ENCODE assay signal across 8 cellular contexts in genomic region chr5:147949711-147950573, GRCh38. TPM values are rescaled to one million over a fixed set of nuclear protein-coding genes. Genes with fewer than 3 reads are reported as not detected.
DNase-seq lines count a peak whose midpoint lies in the region; ATAC-seq and TF ChIP-seq lines count a peak whose summit lies in the region.

No MANE protein-coding gene starts in this region.

- ATAC-seq in HG02973 (IDR thresholded peaks at IDR 0.05; ENCODE audit: unreplicated experiment), result peak; percentile 92
- ATAC-seq in right lobe of liver, result peak; percentile 87 to 93 (median 91)
- ATAC-seq in GM19328 (IDR thresholded peaks at IDR 0.05; ENCODE audit: unreplicated experiment), result no peak

- peak; percentile 75 for TF ChIP-seq CTCF in 22Rv1 (IDR thresholded peaks at IDR 0.05)
- peak; percentile 27; the same call in 1 of the 2 replicates for TF ChIP-seq CTCF in GM12875 (IDR thresholded peaks at IDR 0.05; ENCODE audit: borderline replicate concordance, insufficient read depth, low read depth, low read length)
- TF ChIP-seq CTCF in mammary epithelial cell (conservative IDR thresholded peaks at IDR 0.05 in 1 of 2, IDR thresholded peaks at IDR 0.05 in 1 of 2; ENCODE audit: extremely low read depth in 1 of 2, insufficient read depth in 1 of 2, low read depth in 1 of 2, low read length in 2 of 2), result peak; percentile 55 to 64
- TF ChIP-seq CTCF in right lobe of liver (IDR thresholded peaks at IDR 0.05), result peak; percentile 70 to 80 (median 74)

- in situ Hi-C loops in mammary epithelial cell (cut with MboI; ENCODE audit: low sequenced_read_pairs in 2 of 2), result loop anchor here (5.0 kb wide), 1 partner anchor 157 kb away; no protein-coding TSS in a partner anchor

- 2% methylated on average over 2 of the region's 2 CpGs for WGBS in mammary epithelial cell (ENCODE audit: low coverage, missing lambda C conversion rate)
- 30% methylated on average over 2 of the region's 2 CpGs for WGBS in right lobe of liver (ENCODE audit: insufficient coverage, low coverage, low lambda C conversion rate, missing lambda C conversion rate)

- no peak overlapping the region for H3K4me2 ChIP-seq in mammary epithelial cell (ENCODE audit: insufficient read depth, low read depth, low read length)

- TF ChIP-seq POLR2A in right lobe of liver (IDR thresholded peaks at IDR 0.05), result no peak

- no peaks in the 10 kb centered on the region for H3K9me3 ChIP-seq in mammary epithelial cell (replicated peaks; ENCODE audit: insufficient read depth, low read length)
- no peaks in the 10 kb centered on the region for H3K9me3 ChIP-seq in right lobe of liver

- no peaks in the 10 kb centered on the region for H3K79me2 ChIP-seq in mammary epithelial cell (ENCODE audit: insufficient read depth, low read length)

- no peaks in the 10 kb centered on the region for H3K27me3 ChIP-seq in mammary epithelial cell (ENCODE audit: insufficient read depth, low read length)
- H3K27me3 ChIP-seq in right lobe of liver, result no peaks in the 10 kb centered on the region

- dilution Hi-C loops in mammary epithelial cell (cut with HindIII; ENCODE audit: low sequenced_read_pairs), result no loop called here

- H3K27ac ChIP-seq in 22Rv1 (no peak overlapping the region), mammary epithelial cell (ENCODE audit: insufficient read depth, low read depth, low read length) (no peak overlapping the region), right lobe of liver (no peak overlapping the region)

- intact Hi-C loops in mammary epithelial cell (cut with micrococcal nuclease) (loop anchor here (1.0 to 5.0 kb wide), 3 partner anchors 157 to 422 kb away; no protein-coding TSS in a partner anchor), right lobe of liver (cut with DNase I) (loop anchor here (10.0 kb wide), 1 partner anchor 165 kb away; no protein-coding TSS in a partner anchor)

- no peaks in the 10 kb centered on the region for H4K20me1 ChIP-seq in mammary epithelial cell (ENCODE audit: insufficient read depth, low read length)

- H3K9ac ChIP-seq in mammary epithelial cell (ENCODE audit: insufficient read depth, low read length), result no peak overlapping the region

- CTCF ChIA-PET in mammary epithelial cell (lab: Charles Lee; ENCODE audit: low non-redundant PET), result no interaction called here

- H3K4me1 ChIP-seq in mammary epithelial cell (ENCODE audit: insufficient read depth, low read length), result no peaks in the 10 kb centered on the region
- no peaks in the 10 kb centered on the region for H3K4me1 ChIP-seq in right lobe of liver

- BruUV-seq in mammary epithelial cell (replicated peaks; lab: Mats Ljungman, UMichigan), result no TSS peak

- DNase-seq in NCI-H226 (peak; percentile 4), mammary epithelial cell (peak; percentile 44), right lobe of liver (no peak), activated gamma-delta T cell treated with Interleukin-2 at 50 U/mL for 16 hours (no peak)

- H3K4me3 ChIP-seq in GM12875 (ENCODE audit: low read depth, low read length) (no peak overlapping the region), mammary epithelial cell (replicated peaks in 1 of 3; ENCODE audit: insufficient read depth in 1 of 3, low read depth in 2 of 3, low read length in 3 of 3) (no peak overlapping the region), right lobe of liver (no peak overlapping the region)

- H3K36me3 ChIP-seq in mammary epithelial cell (ENCODE audit: insufficient read depth, low read length) (no peaks in the 10 kb centered on the region), right lobe of liver (no peaks in the 10 kb centered on the region)

- peak overlapping the region; percentile 51 for H2AFZ ChIP-seq in mammary epithelial cell (ENCODE audit: low read depth, low read length)

RNA-seq across cellular contexts. Expression of gene C5orf46, which starts 43.6 kb away (rescaled TPM):
- 10 to 100 TPM in 1 of 2 donors, 1 to 10 TPM in 1; 1.0 to 17.8 TPM for total RNA-seq in mammary epithelial cell
- 3.0 TPM for polyA plus RNA-seq in mammary epithelial cell
- not detected for polyA minus RNA-seq in mammary epithelial cell
- under 1 TPM in 1 of 6 experiments, not detected in 5; 0.84 TPM for total RNA-seq in right lobe of liver

Comparison
In these comparisons a context has a peak if more than half of its experiments do, and no peak if none do; other contexts are left out.
1. DNase-seq: peak in NCI-H226 (single experiment) and mammary epithelial cell (single experiment); none in right lobe of liver (0 of 3) and activated gamma-delta T cell treated with Interleukin-2 at 50 U/mL for 16 hours (single experiment).
2. Peak in every context shown above with its lines, with median percentiles within 50 percentile points of each other: CTCF ChIP-seq.